In the genomic region with DNA sequence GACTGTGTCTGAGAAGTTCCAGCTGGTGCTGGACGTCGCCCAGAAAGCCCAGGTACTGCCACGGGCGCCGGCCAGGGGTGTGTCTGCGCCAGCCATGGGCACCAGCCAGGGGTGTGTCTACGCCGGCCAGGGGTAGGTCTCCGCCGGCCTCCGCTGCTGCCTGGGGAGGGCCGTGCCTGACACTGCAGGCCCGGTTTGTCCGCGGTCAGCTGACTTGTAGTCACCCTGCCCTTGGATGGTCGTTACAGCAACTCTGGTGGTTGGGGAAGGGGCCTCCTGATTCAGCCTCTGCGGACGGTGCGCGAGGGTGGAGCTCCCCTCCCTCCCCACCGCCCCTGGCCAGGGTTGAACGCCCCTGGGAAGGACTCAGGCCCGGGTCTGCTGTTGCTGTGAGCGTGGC, we compare ENCODE assay signal across 17 cellular contexts. TPM values are rescaled to one million over a fixed set of nuclear protein-coding genes. Genes with fewer than 3 reads are reported as not detected.
DNase-seq lines count a peak whose midpoint lies in the region; ATAC-seq lines count a peak whose summit lies in the region.
"Had no signal": no experiment of that assay in that cellular context is flagged by ENCODE, and none has a peak within 500 bp of the region (broad histone marks: within the 10 kb centered on the region; RNA-seq: fewer than 3 reads in every experiment).

No MANE protein-coding gene starts in this region.

- H3K23ac ChIP-seq in neuronal stem cell (ENCODE audit: low read depth, low read length, poor library complexity): peak overlapping the region; percentile 93

- H3K27ac ChIP-seq in right cardiac atrium (ENCODE audit: low read length): no peak overlapping the region
- no peak overlapping the region for H3K27ac ChIP-seq in neuronal stem cell (replicated peaks; ENCODE audit: low read length)
- H3K27ac ChIP-seq: C4-2B had no signal

- H3K4me1 ChIP-seq in right cardiac atrium (ENCODE audit: control insufficient read depth, insufficient read depth, low read length) (no peaks in the 10 kb centered on the region), neuronal stem cell (ENCODE audit: control insufficient read depth in 2 of 2, insufficient read depth in 1 of 2, low read depth in 1 of 2, low read length in 2 of 2) (peaks cover 0 to 8% of the 10 kb centered on the region in 2 donors)
- H3K4me1 ChIP-seq: HAP-1 had no signal

- H3K14ac ChIP-seq in neuronal stem cell (ENCODE audit: low read length): peak overlapping the region; percentile 21

- no peak overlapping the region for H2BK15ac ChIP-seq in neuronal stem cell (ENCODE audit: low read length)

- peaks cover 11 to 36% of the 10 kb centered on the region in 2 donors for H3K36me3 ChIP-seq in neuronal stem cell (replicated peaks in 1 of 2; ENCODE audit: control insufficient read depth in 2 of 2, insufficient read depth in 2 of 2, low read length in 2 of 2)
- H3K36me3 ChIP-seq: HAP-1 had no signal

- no peak overlapping the region for H2AK5ac ChIP-seq in neuronal stem cell (ENCODE audit: low read depth, low read length)

- H2BK120ac ChIP-seq in neuronal stem cell (ENCODE audit: low read depth, low read length): no peak overlapping the region

- peaks cover 3% of the 10 kb centered on the region for H3K79me1 ChIP-seq in neuronal stem cell (ENCODE audit: low read depth, low read length)

- ATAC-seq in right cardiac atrium (no peak), Right ventricle myocardium superior (ENCODE audit: poor library complexity) (no peak)
- ATAC-seq: CD8-positive, alpha-beta T cell; GM12878 had no signal

- H3K4me3 ChIP-seq in right cardiac atrium (ENCODE audit: low read length) (no peak overlapping the region), neuronal stem cell (ENCODE audit: low read length in 2 of 2) (no peak overlapping the region)
- H3K4me3 ChIP-seq: GM12878, HAP-1 had no signal

- no peaks in the 10 kb centered on the region for H3K9me3 ChIP-seq in right cardiac atrium (ENCODE audit: control insufficient read depth, low read length)
- H3K9me3 ChIP-seq in neuronal stem cell (replicated peaks in 1 of 2; ENCODE audit: control insufficient read depth in 2 of 2, insufficient read depth in 1 of 2, low read depth in 1 of 2, low read length in 2 of 2): no peaks in the 10 kb centered on the region
- H3K9me3 ChIP-seq: Caco-2, HAP-1 had no signal

- intact Hi-C loops in right cardiac atrium (cut with DNase I): loop anchor here in 1 of 4 donors (5.0 kb wide), 1 partner anchor 106 kb away; no protein-coding TSS in a partner anchor
- intact Hi-C loops in Right ventricle myocardium superior (cut with DNase I): loop anchor here (10.0 kb wide), 1 partner anchor 83 kb away; no protein-coding TSS in a partner anchor

- H2BK5ac ChIP-seq in neuronal stem cell (ENCODE audit: low read length): no peak overlapping the region

- H3K27me3 ChIP-seq in right cardiac atrium (ENCODE audit: control insufficient read depth, insufficient read depth): no peaks in the 10 kb centered on the region
- H3K27me3 ChIP-seq in neuronal stem cell (ENCODE audit: control insufficient read depth in 3 of 3, insufficient read depth in 3 of 3, low read depth in 1 of 3, low read length in 3 of 3): no peaks in the 10 kb centered on the region

- no peak overlapping the region for H3K4ac ChIP-seq in neuronal stem cell (ENCODE audit: low read length)

- DNase-seq in right cardiac atrium: peak; percentile 12 to 53 (median 39)
- no peak for DNase-seq in Right ventricle myocardium superior
- DNase-seq in amniotic epithelial cell (ENCODE audit: low read depth): peak; percentile 18
- no peak for DNase-seq in neuronal stem cell (ENCODE audit: low spot score)
- no peak for DNase-seq in activated naive CD4-positive, alpha-beta T cell (lab: John Stamatoyannopoulos, UW)
- DNase-seq in ureter (ENCODE audit: low spot score): no peak
- no peak for DNase-seq in kidney tubule cell (ENCODE audit: low spot score)
- DNase-seq: Caco-2; CD4-positive, CD25-positive, alpha-beta regulatory T cell; DMS153; DND-41; GOT3; HFFc6 had no signal

- H4K8ac ChIP-seq in neuronal stem cell (ENCODE audit: low read depth, low read length): no peak overlapping the region

- H3K4me2 ChIP-seq in neuronal stem cell (ENCODE audit: insufficient read depth, low read length, poor library complexity, severe bottlenecking): no peak overlapping the region

- H4K91ac ChIP-seq in neuronal stem cell (ENCODE audit: low read depth, low read length, poor library complexity): no peak overlapping the region

- peak overlapping the region; percentile 38 for H3K18ac ChIP-seq in neuronal stem cell (ENCODE audit: low read length)

- 86% methylated on average over 24 of the region's 24 CpGs for WGBS in right cardiac atrium
- no CpG with 5 or more reads among the region's 24 CpGs for WGBS in neuronal stem cell (ENCODE audit: extremely low coverage in 2 of 2, insufficient read length in 2 of 2, insufficient replicate concordance in 1 of 2), 2 donors

- no peak overlapping the region for H3K9ac ChIP-seq in neuronal stem cell (ENCODE audit: low read depth, low read length, poor library complexity)

- H2BK12ac ChIP-seq in neuronal stem cell (ENCODE audit: low read length): no peak overlapping the region

- no peak overlapping the region for H2AFZ ChIP-seq in neuronal stem cell (ENCODE audit: low read length)

RNA-seq across cellular contexts. Expression of a gene that starts 47.9 kb away (rescaled TPM):
- total RNA-seq in right cardiac atrium (100 to 1,000 TPM in 1 of 4 donors, 10 to 100 TPM in 3; 74.3 to 106 (median 88.5) TPM), Right ventricle myocardium superior (80.7 TPM), ureter (34.9 TPM)
- polyA plus RNA-seq in right cardiac atrium: 31.6 TPM
- polyA plus RNA-seq in neuronal stem cell (2013, experiment 1 of 2): 13.1 TPM
- 11.3 TPM for polyA plus RNA-seq in neuronal stem cell (2013, experiment 2 of 2)

Comparison
In these comparisons a context has a peak if more than half of its experiments do, and no peak if none do; other contexts are left out.
1. DNase-seq: peak in right cardiac atrium (3 of 3) and amniotic epithelial cell (single experiment); none in Right ventricle myocardium superior (single experiment), neuronal stem cell (single experiment), activated naive CD4-positive, alpha-beta T cell (0 of 4), ureter (single experiment) and kidney tubule cell (single experiment).